Comparison of ENCODE assay signal across 10 cellular contexts in the genomic region with DNA sequence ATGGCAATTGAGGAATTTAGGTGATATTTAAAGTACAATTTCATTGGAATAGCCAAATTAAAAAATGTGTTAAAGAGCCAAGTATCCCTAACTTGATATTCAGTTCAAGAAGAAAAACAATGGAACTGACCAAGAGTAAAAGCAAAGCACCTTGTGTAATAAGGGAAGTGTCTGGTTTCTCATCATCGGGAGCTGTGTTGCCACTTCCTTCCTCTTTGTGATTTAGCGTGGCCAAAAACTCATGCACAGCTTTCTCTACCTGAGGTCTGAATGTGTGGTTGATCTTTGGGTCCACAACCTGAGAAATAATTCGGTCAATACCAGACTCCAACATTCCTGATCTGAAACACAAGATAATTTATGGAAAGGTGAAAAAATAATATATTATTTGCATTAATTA. TPM values are rescaled to one million over a fixed set of nuclear protein-coding genes. Genes with fewer than 3 reads are reported as not detected.
DNase-seq lines count a peak whose midpoint lies in the region; ATAC-seq and TF ChIP-seq lines count a peak whose summit lies in the region.
"Had no signal": no experiment of that assay in that cellular context is flagged by ENCODE, and none has a peak within 500 bp of the region (broad histone marks: within the 10 kb centered on the region; RNA-seq: fewer than 3 reads in every experiment).

No MANE protein-coding gene starts in this region.

- ATAC-seq in GM18502 (IDR thresholded peaks at IDR 0.05; ENCODE audit: poor library complexity, unreplicated experiment): peak; percentile 70
- peak; percentile 57 for ATAC-seq in GM21529 (IDR thresholded peaks at IDR 0.05; ENCODE audit: unreplicated experiment)
- peak; percentile 48 for ATAC-seq in HG03469 (IDR thresholded peaks at IDR 0.05; ENCODE audit: unreplicated experiment)
- ATAC-seq in central memory CD8-positive, alpha-beta T cell (replicated peaks; ENCODE audit: extremely low read depth, poor library complexity, severe bottlenecking): peak; percentile 62
- no peak for ATAC-seq in aorta (ENCODE audit: low FRiP score)
- no peak for ATAC-seq in activated T-cell treated with anti-CD3 and anti-CD28 coated beads, Interleukin-2, amount 50 U/mL, for 72 hours (replicated peaks in 1 of 2)
- ATAC-seq: left lobe of liver had no signal

- no peaks in the 10 kb centered on the region for H3K9me3 ChIP-seq in aorta (ENCODE audit: control insufficient read depth, low read length)
- H3K9me3 ChIP-seq in uterus: no peaks in the 10 kb centered on the region
- no peaks in the 10 kb centered on the region for H3K9me3 ChIP-seq in left ventricle myocardium inferior (replicated peaks)
- H3K9me3 ChIP-seq: transverse colon had no signal

- TF ChIP-seq POLR2A in uterus (IDR thresholded peaks at IDR 0.05): no peak

- no peak for TF ChIP-seq CTCF in uterus (IDR thresholded peaks at IDR 0.05)
- no peak for TF ChIP-seq CTCF in left ventricle myocardium inferior (IDR thresholded peaks at IDR 0.05; ENCODE audit: borderline replicate concordance)

- H3K27me3 ChIP-seq in aorta (ENCODE audit: control insufficient read depth in 1 of 2, insufficient read depth in 2 of 2, low read length in 1 of 2): no peaks in the 10 kb centered on the region
- no peaks in the 10 kb centered on the region for H3K27me3 ChIP-seq in uterus
- no peaks in the 10 kb centered on the region for H3K27me3 ChIP-seq in left ventricle myocardium inferior (ENCODE audit: low read depth)
- H3K27me3 ChIP-seq: transverse colon had no signal

- 87 to 92% methylated on average over 3 of the region's 3 CpGs for WGBS in aorta, 2 donors

- H3K36me3 Mint-ChIP-seq in central memory CD8-positive, alpha-beta T cell (ENCODE audit: insufficient read depth): peaks cover 42% of the 10 kb centered on the region
- peaks cover 9 to 27% of the 10 kb centered on the region in 2 donors for H3K36me3 Mint-ChIP-seq in activated T-cell treated with anti-CD3 and anti-CD28 coated beads, Interleukin-2, amount 50 U/mL, for 72 hours (ENCODE audit: insufficient read depth in 2 of 2)

- H3K9me3 Mint-ChIP-seq in central memory CD8-positive, alpha-beta T cell: no peaks in the 10 kb centered on the region
- H3K9me3 Mint-ChIP-seq in activated T-cell treated with anti-CD3 and anti-CD28 coated beads, Interleukin-2, amount 50 U/mL, for 72 hours: no peaks in the 10 kb centered on the region

- no peak overlapping the region for H3K4me3 Mint-ChIP-seq in central memory CD8-positive, alpha-beta T cell
- H3K4me3 Mint-ChIP-seq in activated T-cell treated with anti-CD3 and anti-CD28 coated beads, Interleukin-2, amount 50 U/mL, for 72 hours: no peak overlapping the region

- H3K4me3 ChIP-seq in aorta (ENCODE audit: low read length in 2 of 2) (no peak overlapping the region), uterus (no peak overlapping the region), left ventricle myocardium inferior (no peak overlapping the region)
- H3K4me3 ChIP-seq: transverse colon had no signal

- H3K27ac ChIP-seq in aorta (ENCODE audit: low read depth in 1 of 2, low read length in 2 of 2): no peak overlapping the region
- no peak overlapping the region for H3K27ac ChIP-seq in uterus
- no peak overlapping the region for H3K27ac ChIP-seq in left ventricle myocardium inferior (replicated peaks)
- H3K27ac ChIP-seq: transverse colon had no signal

- H3K4me1 ChIP-seq in aorta (ENCODE audit: control insufficient read depth in 1 of 2, insufficient read depth in 2 of 2, low read length in 2 of 2) (no peaks in the 10 kb centered on the region), uterus (no peaks in the 10 kb centered on the region), left ventricle myocardium inferior (peaks cover 25% of the 10 kb centered on the region)

- DNase-seq in central memory CD8-positive, alpha-beta T cell (ENCODE audit: low spot score in 2 of 2): no peak
- DNase-seq in aorta (no peak), uterus (no peak), left ventricle myocardium inferior (no peak)
- no peak for DNase-seq in activated T-cell treated with anti-CD3 and anti-CD28 coated beads, Interleukin-2, amount 50 U/mL, for 72 hours
- DNase-seq: transverse colon had no signal

- H3K4me1 Mint-ChIP-seq in central memory CD8-positive, alpha-beta T cell: peaks cover 23% of the 10 kb centered on the region
- H3K4me1 Mint-ChIP-seq in activated T-cell treated with anti-CD3 and anti-CD28 coated beads, Interleukin-2, amount 50 U/mL, for 72 hours (ENCODE audit: low read depth): peaks cover 15% of the 10 kb centered on the region

- intact Hi-C loops in aorta (cut with DNase I) (no loop called here), uterus (cut with DNase I; ENCODE audit: low total_unique reads) (no loop called here), left ventricle myocardium inferior (cut with micrococcal nuclease) (no loop called here)

- H3K36me3 ChIP-seq in aorta (ENCODE audit: control insufficient read depth in 1 of 2, insufficient read depth in 2 of 2, low read length in 1 of 2) (peaks cover 7 to 9% of the 10 kb centered on the region in 2 donors), uterus (no peaks in the 10 kb centered on the region), left ventricle myocardium inferior (peaks cover 87% of the 10 kb centered on the region)

- peak overlapping the region; percentile 1 for H3K27ac Mint-ChIP-seq in central memory CD8-positive, alpha-beta T cell (ENCODE audit: low read depth)
- H3K27ac Mint-ChIP-seq in activated T-cell treated with anti-CD3 and anti-CD28 coated beads, Interleukin-2, amount 50 U/mL, for 72 hours: no peak overlapping the region

- no peaks in the 10 kb centered on the region for H3K27me3 Mint-ChIP-seq in central memory CD8-positive, alpha-beta T cell
- no peaks in the 10 kb centered on the region for H3K27me3 Mint-ChIP-seq in activated T-cell treated with anti-CD3 and anti-CD28 coated beads, Interleukin-2, amount 50 U/mL, for 72 hours (ENCODE audit: low read depth)

RNA-seq across cellular contexts. Expression of a gene that starts 12.4 kb away (rescaled TPM):
- 10 to 100 TPM; 42.5 to 52.6 TPM for total RNA-seq in aorta
- 10 to 100 TPM in 1 of 2 donors, 1 to 10 TPM in 1; 7.6 to 17.0 TPM for polyA plus RNA-seq in aorta
- total RNA-seq in activated T-cell treated with anti-CD3 and anti-CD28 coated beads, Interleukin-2, amount 50 U/mL, for 72 hours: 10 to 100 TPM; 42.8 to 45.1 TPM
- 10 to 100 TPM; 17.9 to 64.8 (median 50.5) TPM for total RNA-seq in uterus
- total RNA-seq in left ventricle myocardium inferior: 17.9 TPM

Comparison
In these comparisons a context has a peak if more than half of its experiments do, and no peak if none do; other contexts are left out.
1. ATAC-seq: peak in GM18502 (single experiment), GM21529 (single experiment), HG03469 (single experiment) and central memory CD8-positive, alpha-beta T cell (single experiment); none in aorta (single experiment) and activated T-cell treated with anti-CD3 and anti-CD28 coated beads, Interleukin-2, amount 50 U/mL, for 72 hours (0 of 2).